Comparison of ENCODE assay signal across 9 cellular contexts in genomic region chr15:85555875-85556617, GRCh38.
DNase-seq lines count a peak whose midpoint lies in the region; ATAC-seq and TF ChIP-seq lines count a peak whose summit lies in the region.
"Had no signal": no experiment of that assay in that cellular context is flagged by ENCODE, and none has a peak within 500 bp of the region (broad histone marks: within the 10 kb centered on the region; RNA-seq: fewer than 3 reads in every experiment).

No MANE protein-coding gene starts in this region.

- DNase-seq in GM13977 (ENCODE audit: low spot score) (peak; percentile 31), amniotic epithelial cell (ENCODE audit: low read depth) (peak; percentile 58), DMS153 treated with DMSO at 0.1 percent for 48 hours (lab: John Stamatoyannopoulos, UW; ENCODE audit: unreplicated experiment) (no peak), globus pallidus (ENCODE audit: low spot score) (no peak), NCI-H2171 (lab: John Stamatoyannopoulos, UW) (no peak)
- no peak for DNase-seq in T-helper 2 cell treated with Interferon-gamma antibody and Interleukin-4, amounts not matched to agents 5 μg/mL and 100 μg/mL, for 36 hours (ENCODE audit: low spot score)
- DNase-seq: transverse colon had no signal

- H3K4me3 Mint-ChIP-seq in T-helper 2 cell treated with Interferon-gamma antibody and Interleukin-4, amounts not matched to agents 5 μg/mL and 100 μg/mL, for 36 hours = no peak overlapping the region

- no peaks in the 10 kb centered on the region for H3K9me3 Mint-ChIP-seq in T-helper 2 cell treated with Interferon-gamma antibody and Interleukin-4, amounts not matched to agents 5 μg/mL and 100 μg/mL, for 36 hours

- no peak overlapping the region for H3K27ac Mint-ChIP-seq in T-helper 2 cell treated with Interferon-gamma antibody and Interleukin-4, amounts not matched to agents 5 μg/mL and 100 μg/mL, for 36 hours

- H3K27me3 Mint-ChIP-seq in T-helper 2 cell treated with Interferon-gamma antibody and Interleukin-4, amounts not matched to agents 5 μg/mL and 100 μg/mL, for 36 hours (ENCODE audit: low read depth) = no peaks in the 10 kb centered on the region

- peaks cover 36% of the 10 kb centered on the region for H3K4me1 Mint-ChIP-seq in T-helper 2 cell treated with Interferon-gamma antibody and Interleukin-4, amounts not matched to agents 5 μg/mL and 100 μg/mL, for 36 hours (ENCODE audit: low read depth)

- ATAC-seq in GM19463 (IDR thresholded peaks at IDR 0.05; ENCODE audit: unreplicated experiment) (peak; percentile 73), HG03159 (IDR thresholded peaks at IDR 0.05; ENCODE audit: unreplicated experiment) (peak; percentile 76)

- no peak for TF ChIP-seq CTCF in GM13977 (IDR thresholded peaks at IDR 0.05; ENCODE audit: extremely low read depth, insufficient read depth, missing control alignments)

- peaks cover 18% of the 10 kb centered on the region for H3K36me3 Mint-ChIP-seq in T-helper 2 cell treated with Interferon-gamma antibody and Interleukin-4, amounts not matched to agents 5 μg/mL and 100 μg/mL, for 36 hours (ENCODE audit: low read depth)

- in situ Hi-C loops in GM13977 (cut with MboI; ENCODE audit: low pct_unique_long_range_greater_than_20kb, low sequenced_read_pairs, unreplicated experiment) = no loop called here

Comparison
In these comparisons a context has a peak if more than half of its experiments do, and no peak if none do; other contexts are left out.
1. DNase-seq: peak in GM13977 (single experiment) and amniotic epithelial cell (single experiment); none in DMS153 treated with DMSO at 0.1 percent for 48 hours (single experiment), globus pallidus (single experiment), NCI-H2171 (single experiment) and T-helper 2 cell treated with Interferon-gamma antibody and Interleukin-4, amounts not matched to agents 5 μg/mL and 100 μg/mL, for 36 hours (single experiment).